ENCODE assay signal across 11 cellular contexts in the genomic region with DNA sequence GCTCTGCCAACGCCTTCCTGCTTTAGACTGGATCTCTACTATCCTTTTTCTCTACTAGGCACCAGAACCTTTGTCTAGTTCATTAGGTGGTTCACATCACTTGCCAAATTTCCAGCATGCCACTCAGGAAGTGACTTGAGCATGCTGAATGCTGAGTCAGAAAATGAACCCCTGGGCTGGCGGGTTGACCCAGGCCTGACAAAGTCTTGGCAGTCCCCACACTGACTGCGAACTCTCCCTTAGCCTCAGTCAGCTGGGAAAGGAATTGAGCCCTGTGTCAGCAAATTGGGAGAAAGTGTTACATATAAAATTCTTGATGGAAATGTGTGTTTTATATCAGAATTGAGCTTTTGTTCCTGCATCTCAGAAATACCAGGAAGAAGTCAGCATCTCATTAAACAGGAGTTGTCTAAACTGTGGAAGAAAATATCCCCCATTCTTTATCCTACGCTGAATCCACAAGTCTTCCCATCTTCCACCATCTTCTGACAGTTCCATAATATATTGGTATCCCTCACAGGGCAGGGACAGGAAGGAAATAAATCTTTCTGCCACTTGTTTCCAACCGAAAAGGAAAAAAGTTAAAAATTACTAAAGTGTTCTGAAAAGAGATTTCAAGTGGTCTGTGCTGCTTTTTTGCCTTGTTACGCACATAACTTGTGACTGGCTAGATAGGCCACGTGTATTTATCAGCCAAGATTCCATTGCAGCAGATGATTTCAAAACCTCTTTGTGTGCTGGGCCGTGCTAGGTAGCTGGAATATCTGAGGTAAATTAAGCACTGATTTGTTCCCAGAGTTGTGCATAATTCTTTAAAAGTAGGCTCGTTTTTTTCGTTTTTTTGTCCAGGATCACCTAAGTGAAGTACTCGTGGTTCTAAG. TPM values are rescaled to one million over a fixed set of nuclear protein-coding genes. Genes with fewer than 3 reads are reported as not detected.
DNase-seq lines count a peak whose midpoint lies in the region; ATAC-seq and TF ChIP-seq lines count a peak whose summit lies in the region.
"Had no signal": no experiment of that assay in that cellular context is flagged by ENCODE, and none has a peak within 500 bp of the region (broad histone marks: within the 10 kb centered on the region; RNA-seq: fewer than 3 reads in every experiment).

No MANE protein-coding gene starts in this region.

- peaks cover 18% of the 10 kb centered on the region for H3K36me3 Mint-ChIP-seq in CD4-positive, alpha-beta T cell (ENCODE audit: low read depth)
- H3K36me3 Mint-ChIP-seq in nephron progenitor cell (ENCODE audit: low read depth): peaks cover 26% of the 10 kb centered on the region

- H3K27me3 Mint-ChIP-seq in CD4-positive, alpha-beta T cell: no peaks in the 10 kb centered on the region
- no peaks in the 10 kb centered on the region for H3K27me3 Mint-ChIP-seq in nephron progenitor cell (ENCODE audit: low read depth, poor library complexity)

- no peak overlapping the region for H3K27ac ChIP-seq in CD4-positive, alpha-beta T cell (ENCODE audit: low read depth, low read length)
- peak overlapping the region; percentile 28 for H3K27ac ChIP-seq in ectodermal cell (ENCODE audit: insufficient read depth, low read depth, low read length, poor library complexity, severe bottlenecking)

- POLR2A ChIA-PET in CD4-positive, alpha-beta T cell (lab: Charles Lee): interaction anchor here (0.7 kb wide), 1 partner anchor 10 kb away, joined by 3 read pairs; no protein-coding TSS in a partner anchor

- H3K36me3 ChIP-seq in ectodermal cell (ENCODE audit: control insufficient read depth, insufficient read depth, low read length): peaks cover 3% of the 10 kb centered on the region

- peaks cover 15% of the 10 kb centered on the region for H3K4me1 Mint-ChIP-seq in CD4-positive, alpha-beta T cell (ENCODE audit: low read depth)
- H3K4me1 Mint-ChIP-seq in nephron progenitor cell: peaks cover 44% of the 10 kb centered on the region

- H3K9me3 ChIP-seq in CD4-positive, alpha-beta T cell (ENCODE audit: control insufficient read depth, low read length): no peaks in the 10 kb centered on the region
- H3K9me3 ChIP-seq in ectodermal cell (ENCODE audit: control insufficient read depth, low read length): no peaks in the 10 kb centered on the region

- H3K27me3 ChIP-seq in CD4-positive, alpha-beta T cell (ENCODE audit: control insufficient read depth, insufficient read depth, low read length): no peaks in the 10 kb centered on the region
- H3K27me3 ChIP-seq in ectodermal cell (ENCODE audit: control insufficient read depth, insufficient read depth, low read length, poor library complexity, severe bottlenecking): no peaks in the 10 kb centered on the region

- WGBS in ectodermal cell, 2 experiments: 89 to 92% methylated on average over 11 of the region's 11 CpGs

- no peak for DNase-seq in CD4-positive, alpha-beta T cell
- peak; percentile 54 for DNase-seq in NCI-H226
- DNase-seq in nephron progenitor cell: no peak
- no peak for DNase-seq in UCSD-AML1 (lab: John Stamatoyannopoulos, UW; ENCODE audit: unreplicated experiment)
- no peak for DNase-seq in HT-29 (ENCODE audit: low spot score)
- DNase-seq in NCI-H1694 (lab: John Stamatoyannopoulos, UW): no peak
- DNase-seq: NCI-H2029 treated with DMSO at 0.1 percent for 48 hours; stimulated activated CD4-positive, alpha-beta T cell treated with anti-CD3 and anti-CD28 coated beads, Interleukin-4, amount 100 ng/mL, for 1 hour had no signal

- intact Hi-C loops in CD4-positive, alpha-beta T cell (cut with DNase I, micrococcal nuclease): loop anchor here in 1 of 2 experiments (10.0 kb wide), 1 partner anchor 227 kb away; no protein-coding TSS in a partner anchor

- H3K27ac Mint-ChIP-seq in CD4-positive, alpha-beta T cell: peak overlapping the region; percentile 87
- peak overlapping the region; percentile 97 for H3K27ac Mint-ChIP-seq in nephron progenitor cell

- CTCF ChIA-PET in CD4-positive, alpha-beta T cell (lab: Charles Lee): no interaction called here

- H3K4me1 ChIP-seq in ectodermal cell (ENCODE audit: control insufficient read depth, insufficient read depth, low read length): peaks cover 28% of the 10 kb centered on the region

- ATAC-seq in CD4-positive, alpha-beta T cell (ENCODE audit: poor library complexity): no peak
- no peak for ATAC-seq in HG02981 (IDR thresholded peaks at IDR 0.05; ENCODE audit: unreplicated experiment)

- H3K4me3 Mint-ChIP-seq in CD4-positive, alpha-beta T cell: no peak overlapping the region
- H3K4me3 Mint-ChIP-seq in nephron progenitor cell: no peak overlapping the region

- H3K9me3 Mint-ChIP-seq in CD4-positive, alpha-beta T cell: no peaks in the 10 kb centered on the region
- H3K9me3 Mint-ChIP-seq in nephron progenitor cell: no peaks in the 10 kb centered on the region

- no peak overlapping the region for H3K4me3 ChIP-seq in ectodermal cell (ENCODE audit: insufficient read depth, low read depth, low read length)

- no peak for TF ChIP-seq CTCF in CD4-positive, alpha-beta T cell (IDR thresholded peaks at IDR 0.05)
- no peak for TF ChIP-seq CTCF in nephron progenitor cell (IDR thresholded peaks at IDR 0.05)

RNA-seq across cellular contexts. Expression of a gene that starts 16.7 kb away (rescaled TPM):
- total RNA-seq in CD4-positive, alpha-beta T cell: not detected
- not detected for polyA plus RNA-seq in ectodermal cell (2013, experiment 1 of 4)
- not detected for polyA plus RNA-seq in ectodermal cell (2013, experiment 2 of 4)
- not detected for polyA plus RNA-seq in ectodermal cell (2013, experiment 3 of 4)
- not detected for polyA plus RNA-seq in ectodermal cell (2013, experiment 4 of 4)
- total RNA-seq in HT-29 (2014; rRNA removed; shearing (Covaris generic)): not detected in 2 replicates
- total RNA-seq: cerebellum had no signal
